21 cellular contexts compared by ENCODE assay signal in genomic region chr3:126713229-126713628, GRCh38. TPM values are rescaled to one million over a fixed set of nuclear protein-coding genes. Genes with fewer than 3 reads are reported as not detected.
DNase-seq lines count a peak whose midpoint lies in the region; ATAC-seq and TF ChIP-seq lines count a peak whose summit lies in the region.
"Had no signal": no experiment of that assay in that cellular context is flagged by ENCODE, and none has a peak within 500 bp of the region (broad histone marks: within the 10 kb centered on the region; RNA-seq: fewer than 3 reads in every experiment).

No MANE protein-coding gene starts in this region.

- H3K4me1 ChIP-seq in BLaER1 treated with 17β-estradiol and CSF1 and Interleukin-3, amounts not matched to agents 10 nM and 100 nM = peaks cover 7 to 13% (median 9%) of the 10 kb centered on the region in 10 experiments; a peak in 12 of 20 replicates
- no peaks in the 10 kb centered on the region for H3K4me1 ChIP-seq in psoas muscle

- TF ChIP-seq CTCF in NB4 (IDR thresholded peaks at IDR 0.05; ENCODE audit: low read depth, low read length) = no peak
- no peak for TF ChIP-seq CTCF in psoas muscle (IDR thresholded peaks at IDR 0.05)

- peaks cover 3% of the 10 kb centered on the region for H3K4me1 Mint-ChIP-seq in activated naive CD4-positive, alpha-beta T cell treated with anti-CD3 and anti-CD28 coated beads for 36 hours (ENCODE audit: low read depth)

- no peaks in the 10 kb centered on the region for H3K27me3 Mint-ChIP-seq in activated naive CD4-positive, alpha-beta T cell treated with anti-CD3 and anti-CD28 coated beads for 36 hours (ENCODE audit: low read depth)
- H3K27me3 Mint-ChIP-seq: CD4-positive, CD25-positive, alpha-beta regulatory T cell; CD8-positive, alpha-beta memory T cell had no signal

- no peaks in the 10 kb centered on the region for H3K9me3 Mint-ChIP-seq in activated naive CD4-positive, alpha-beta T cell treated with anti-CD3 and anti-CD28 coated beads for 36 hours
- H3K9me3 Mint-ChIP-seq: CD4-positive, CD25-positive, alpha-beta regulatory T cell; GM23338 had no signal

- no peaks in the 10 kb centered on the region for H3K27me3 ChIP-seq in BLaER1 treated with 17β-estradiol and CSF1 and Interleukin-3, amounts not matched to agents 10 nM and 100 nM
- no peaks in the 10 kb centered on the region for H3K27me3 ChIP-seq in psoas muscle (ENCODE audit: insufficient read depth in 3 of 3, low read length in 2 of 3)

- H3K36me3 ChIP-seq in BLaER1 treated with 17β-estradiol and CSF1 and Interleukin-3, amounts not matched to agents 10 nM and 100 nM = peaks cover 0 to 6% (median under 1%) of the 10 kb centered on the region in 11 experiments; a peak in 5 of 22 replicates
- no peaks in the 10 kb centered on the region for H3K36me3 ChIP-seq in psoas muscle (ENCODE audit: insufficient read depth in 1 of 2, low read depth in 1 of 2)

- intact Hi-C loops in psoas muscle (cut with DNase I) = no loop called here
- intact Hi-C loops in activated naive CD4-positive, alpha-beta T cell treated with anti-CD3 and anti-CD28 coated beads for 36 hours (cut with micrococcal nuclease) = no loop called here

- H3K27ac Mint-ChIP-seq in activated naive CD4-positive, alpha-beta T cell treated with anti-CD3 and anti-CD28 coated beads for 36 hours = no peak overlapping the region
- H3K27ac Mint-ChIP-seq: CD8-positive, alpha-beta memory T cell; GM23338; IgD-negative memory B cell had no signal

- no peak overlapping the region for H3K27ac ChIP-seq in BLaER1 treated with 17β-estradiol and CSF1 and Interleukin-3, amounts not matched to agents 10 nM and 100 nM
- H3K27ac ChIP-seq in cingulate gyrus (ENCODE audit: low read depth, low read length) = peak overlapping the region; percentile 61
- no peak overlapping the region for H3K27ac ChIP-seq in psoas muscle

- H3K36me3 Mint-ChIP-seq in activated naive CD4-positive, alpha-beta T cell treated with anti-CD3 and anti-CD28 coated beads for 36 hours (ENCODE audit: low read depth) = peaks cover 3% of the 10 kb centered on the region

- 95 to 96% (median 96%) methylated on average over 7 of the region's 7 CpGs for WGBS in psoas muscle, 3 donors

- H3K9me3 ChIP-seq in BLaER1 treated with 17β-estradiol and CSF1 and Interleukin-3, amounts not matched to agents 10 nM and 100 nM (replicated peaks in 1 of 11) = peaks cover 0 to 10% (median 6%) of the 10 kb centered on the region in 11 experiments; a peak in 5 of 22 replicates
- H3K9me3 ChIP-seq in psoas muscle = no peaks in the 10 kb centered on the region

- H3K9ac ChIP-seq in BLaER1 treated with 17β-estradiol and CSF1 and Interleukin-3, amounts not matched to agents 10 nM and 100 nM = no peak overlapping the region

- peaks cover 0 to 72% (median 33%) of the 10 kb centered on the region in 11 experiments; a peak in 13 of 22 replicates for H4K20me1 ChIP-seq in BLaER1 treated with 17β-estradiol and CSF1 and Interleukin-3, amounts not matched to agents 10 nM and 100 nM

- no peak overlapping the region for H3K4me3 Mint-ChIP-seq in activated naive CD4-positive, alpha-beta T cell treated with anti-CD3 and anti-CD28 coated beads for 36 hours
- H3K4me3 Mint-ChIP-seq: CD4-positive, CD25-positive, alpha-beta regulatory T cell; CD8-positive, alpha-beta memory T cell; GM23338; IgD-negative memory B cell had no signal

- DNase-seq in NB4 (ENCODE audit: low read depth) (peak; percentile 75), iPS-NIHi7 (ENCODE audit: extremely low spot score) (peak; percentile 7), psoas muscle (no peak)
- no peak for DNase-seq in activated CD4-positive, alpha-beta T cell treated with anti-CD3 and anti-CD28 coated beads for 1 hour
- DNase-seq in activated naive CD4-positive, alpha-beta T cell treated with anti-CD3 and anti-CD28 coated beads for 36 hours = no peak
- DNase-seq: 8988T; C1 segment of cervical spinal cord; CD4-positive, CD25-positive, alpha-beta regulatory T cell; CD8-positive, alpha-beta memory T cell; COR-L47; DMS 273 treated with DMSO at 0.1 percent for 48 hours; DMS53; DND-41; EL had no signal

- TF ChIP-seq POLR2A in NB4 (IDR thresholded peaks at IDR 0.05; ENCODE audit: extremely low read depth, insufficient read length) = no peak

- CTCF ChIA-PET in activated naive CD4-positive, alpha-beta T cell treated with anti-CD3 and anti-CD28 coated beads for 36 hours (lab: Charles Lee) = interaction anchor here (0.6 kb wide), 1 partner anchor 75 kb away, joined by 5 read pairs; no protein-coding TSS in a partner anchor

- H3K4me2 ChIP-seq in BLaER1 treated with 17β-estradiol and CSF1 and Interleukin-3, amounts not matched to agents 10 nM and 100 nM = peak overlapping the region in 9 of 11 experiments; percentile 4 to 50 (median 27); a peak in 10 of 22 replicates
- H3K4me2 ChIP-seq: GM23338 had no signal

- ATAC-seq in GM19467 (IDR thresholded peaks at IDR 0.05; ENCODE audit: unreplicated experiment) (no peak), psoas muscle (no peak)
- ATAC-seq: GM23338, HCT116, HepG2 had no signal

- H3K4me3 ChIP-seq in BLaER1 treated with 17β-estradiol and CSF1 and Interleukin-3, amounts not matched to agents 10 nM and 100 nM = no peak overlapping the region
- H3K4me3 ChIP-seq in NB4 (ENCODE audit: low read depth, low read length) (no peak overlapping the region), psoas muscle (no peak overlapping the region)
- H3K4me3 ChIP-seq: GM23338 had no signal

RNA-seq across cellular contexts. Expression of gene CHCHD6, which starts 9.2 kb away (rescaled TPM):
- 1 to 10 TPM; 2.4 to 3.5 (median 2.9) TPM for total RNA-seq in psoas muscle
- polyA plus RNA-seq in psoas muscle = 10 to 100 TPM in 1 of 3 donors, 1 to 10 TPM in 2; 3.8 to 13.8 (median 4.8) TPM
- total RNA-seq in activated naive CD4-positive, alpha-beta T cell treated with anti-CD3 and anti-CD28 coated beads for 36 hours = 10 to 100 TPM; 17.2 to 17.7 TPM

RNA-seq across cellular contexts. Expression of gene TXNRD3, which starts 58.3 kb away (rescaled TPM):
- total RNA-seq in psoas muscle = 1 to 10 TPM; 5.0 to 9.6 (median 7.9) TPM
- 1 to 10 TPM; 1.6 to 4.6 (median 3.7) TPM for polyA plus RNA-seq in psoas muscle
- total RNA-seq in activated naive CD4-positive, alpha-beta T cell treated with anti-CD3 and anti-CD28 coated beads for 36 hours = 1 to 10 TPM; 3.1 to 4.6 TPM

Comparison
In these comparisons a context has a peak if more than half of its experiments do, and no peak if none do; other contexts are left out.
1. DNase-seq: peak in NB4 (single experiment) and iPS-NIHi7 (single experiment); none in psoas muscle (0 of 2), activated CD4-positive, alpha-beta T cell treated with anti-CD3 and anti-CD28 coated beads for 1 hour (single experiment) and activated naive CD4-positive, alpha-beta T cell treated with anti-CD3 and anti-CD28 coated beads for 36 hours (single experiment).
2. RNA of gene CHCHD6, which starts 9.2 kb away (total RNA-seq): 17.2 to 17.7 TPM in activated naive CD4-positive, alpha-beta T cell treated with anti-CD3 and anti-CD28 coated beads for 36 hours; 2.4 to 3.5 TPM in psoas muscle; every median in the first group is over 4 times any median in the second.